Comparison of ENCODE assay signal across 8 cellular contexts in the genomic region with DNA sequence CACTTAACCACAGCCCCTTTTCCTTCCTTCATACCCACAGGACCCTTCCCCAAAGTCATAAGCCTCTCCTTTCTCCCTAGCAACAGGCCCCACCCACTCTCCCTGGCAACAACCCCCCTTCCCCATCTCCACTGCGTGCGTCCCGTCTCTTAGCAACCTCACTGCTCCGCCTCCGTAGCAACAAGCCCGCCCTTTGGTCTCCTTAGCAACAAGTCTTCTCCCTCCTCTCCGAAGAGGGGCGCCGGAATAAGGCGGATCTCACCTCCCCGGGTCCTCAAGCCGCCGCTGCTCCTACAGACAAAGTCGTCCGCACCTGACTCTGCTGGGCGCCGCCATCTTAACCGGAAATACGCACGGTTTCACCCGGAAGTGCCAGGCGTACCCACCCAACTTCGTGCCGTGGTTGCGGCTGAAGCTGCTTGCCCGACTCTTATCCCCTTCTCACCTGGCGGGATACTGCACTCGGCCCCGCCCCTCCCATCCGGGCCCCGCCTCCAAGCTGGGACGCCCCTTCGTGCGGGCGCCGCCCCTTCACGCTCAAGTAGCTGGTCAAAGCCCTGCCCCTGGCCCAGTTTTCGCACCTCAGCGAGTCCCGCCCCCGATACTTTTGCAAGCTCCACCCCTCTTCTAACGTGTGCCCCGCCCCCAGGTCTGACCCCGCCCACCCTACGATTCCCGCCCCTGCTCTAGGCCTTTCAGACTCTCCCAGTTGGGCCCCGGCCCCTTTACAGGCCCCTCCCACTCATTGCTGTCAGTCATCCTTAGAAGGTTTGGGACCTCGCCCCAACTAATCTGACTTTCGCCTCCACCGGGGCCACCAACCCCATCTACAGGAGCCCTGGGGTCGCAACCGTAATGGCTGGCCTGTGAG. TPM values are rescaled to one million over a fixed set of nuclear protein-coding genes. Genes with fewer than 3 reads are reported as not detected.
DNase-seq lines count a peak whose midpoint lies in the region; ATAC-seq and TF ChIP-seq lines count a peak whose summit lies in the region.

A gene with protein sequence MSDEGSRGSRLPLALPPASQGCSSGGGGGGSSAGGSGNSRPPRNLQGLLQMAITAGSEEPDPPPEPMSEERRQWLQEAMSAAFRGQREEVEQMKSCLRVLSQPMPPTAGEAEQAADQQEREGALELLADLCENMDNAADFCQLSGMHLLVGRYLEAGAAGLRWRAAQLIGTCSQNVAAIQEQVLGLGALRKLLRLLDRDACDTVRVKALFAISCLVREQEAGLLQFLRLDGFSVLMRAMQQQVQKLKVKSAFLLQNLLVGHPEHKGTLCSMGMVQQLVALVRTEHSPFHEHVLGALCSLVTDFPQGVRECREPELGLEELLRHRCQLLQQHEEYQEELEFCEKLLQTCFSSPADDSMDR (minus strand): TSS at position 338 of the 871 bp plus-strand sequence. CDS start 502 bp downstream, outside the sequence.

- no peaks in the 10 kb centered on the region for H4K20me1 ChIP-seq in DND-41 (ENCODE audit: insufficient read depth, low read length)

- H3K36me3 ChIP-seq in DND-41 (ENCODE audit: insufficient read depth, low read length) (peaks cover 28% of the 10 kb centered on the region), RWPE2 (ENCODE audit: low read depth) (peaks cover 11% of the 10 kb centered on the region)

- H3K27ac ChIP-seq in DND-41 (ENCODE audit: low read length) (peak within 1 kb of the TSS; percentile 67), RWPE2 (ENCODE audit: poor library complexity, severe bottlenecking) (peak within 1 kb of the TSS; percentile 45)

- peak within 1 kb of the TSS; percentile 97 for H3K27ac Mint-ChIP-seq in activated T-helper 2 cell treated with anti-CD3 and anti-CD28 coated beads, Interferon-gamma antibody, Interleukin-2, Interleukin-4, amounts not matched to agents 10 μg/mL and 5 μg/mL and 100 μg/mL, durations not matched to agents 14 hours and 24 hours and 36 hours
- H3K27ac Mint-ChIP-seq in natural killer cell = peak within 1 kb of the TSS; percentile 98

- peak within 1 kb of the TSS; percentile 84 for H2AFZ ChIP-seq in DND-41 (ENCODE audit: low read depth, low read length)

- no peaks in the 10 kb centered on the region for H3K27me3 ChIP-seq in DND-41 (ENCODE audit: insufficient read depth, low read length, poor library complexity)
- H3K27me3 ChIP-seq in RWPE2 (ENCODE audit: insufficient read depth, poor library complexity, severe bottlenecking) = no peaks in the 10 kb centered on the region

- H3K4me1 ChIP-seq in DND-41 (ENCODE audit: insufficient read depth, low read length) (peaks cover 21% of the 10 kb centered on the region), RWPE2 (ENCODE audit: insufficient read depth, poor library complexity, severe bottlenecking) (peaks cover 6% of the 10 kb centered on the region)

- peaks cover 16% of the 10 kb centered on the region for H3K4me1 Mint-ChIP-seq in activated T-helper 2 cell treated with anti-CD3 and anti-CD28 coated beads, Interferon-gamma antibody, Interleukin-2, Interleukin-4, amounts not matched to agents 10 μg/mL and 5 μg/mL and 100 μg/mL, durations not matched to agents 14 hours and 24 hours and 36 hours (ENCODE audit: low read depth)
- peaks cover 43 to 48% of the 10 kb centered on the region in 2 donors for H3K4me1 Mint-ChIP-seq in natural killer cell

- intact Hi-C loops in activated T-helper 2 cell treated with anti-CD3 and anti-CD28 coated beads, Interferon-gamma antibody, Interleukin-2, Interleukin-4, amounts not matched to agents 10 μg/mL and 5 μg/mL and 100 μg/mL, durations not matched to agents 14 hours and 24 hours and 36 hours (cut with micrococcal nuclease) = loop anchor here (1.0 to 2.0 kb wide), 3 partner anchors 21 to 319 kb away; a partner anchor contains a TSS
- intact Hi-C loops in natural killer cell (cut with micrococcal nuclease) = loop anchor here (1.0 kb wide), 1 partner anchor 21 kb away; a partner anchor contains a TSS

- H3K9me3 Mint-ChIP-seq in activated T-helper 2 cell treated with anti-CD3 and anti-CD28 coated beads, Interferon-gamma antibody, Interleukin-2, Interleukin-4, amounts not matched to agents 10 μg/mL and 5 μg/mL and 100 μg/mL, durations not matched to agents 14 hours and 24 hours and 36 hours = no peaks in the 10 kb centered on the region
- no peaks in the 10 kb centered on the region for H3K9me3 Mint-ChIP-seq in natural killer cell

- peak within 1 kb of the TSS; percentile 75 for H3K4me2 ChIP-seq in DND-41 (ENCODE audit: insufficient read depth, low read length)

- peaks cover 16% of the 10 kb centered on the region for H3K79me2 ChIP-seq in DND-41 (ENCODE audit: insufficient read depth, low read length)

- peak; percentile 16 for TF ChIP-seq CTCF in DND-41 (IDR thresholded peaks at IDR 0.05; ENCODE audit: borderline replicate concordance, extremely low read depth, low read length, poor library complexity, severe bottlenecking)
- no peak for TF ChIP-seq CTCF in RWPE2 (IDR thresholded peaks at IDR 0.05; ENCODE audit: poor library complexity, severe bottlenecking)
- TF ChIP-seq CTCF in natural killer cell (IDR thresholded peaks at IDR 0.05) = no peak

- H3K36me3 Mint-ChIP-seq in activated T-helper 2 cell treated with anti-CD3 and anti-CD28 coated beads, Interferon-gamma antibody, Interleukin-2, Interleukin-4, amounts not matched to agents 10 μg/mL and 5 μg/mL and 100 μg/mL, durations not matched to agents 14 hours and 24 hours and 36 hours (ENCODE audit: low read depth) = peaks cover 18% of the 10 kb centered on the region
- no peaks in the 10 kb centered on the region for H3K36me3 Mint-ChIP-seq in natural killer cell

- H3K27me3 Mint-ChIP-seq in activated T-helper 2 cell treated with anti-CD3 and anti-CD28 coated beads, Interferon-gamma antibody, Interleukin-2, Interleukin-4, amounts not matched to agents 10 μg/mL and 5 μg/mL and 100 μg/mL, durations not matched to agents 14 hours and 24 hours and 36 hours (ENCODE audit: low read depth) = peaks cover 3% of the 10 kb centered on the region
- H3K27me3 Mint-ChIP-seq in natural killer cell (ENCODE audit: low read depth in 2 of 2) = peaks cover 0 to 7% of the 10 kb centered on the region in 2 donors

- H3K9me3 ChIP-seq in DND-41 (ENCODE audit: insufficient read depth, low read length, severe bottlenecking) (no peaks in the 10 kb centered on the region), RWPE2 (ENCODE audit: severe bottlenecking) (no peaks in the 10 kb centered on the region)

- peak; percentile 94 for DNase-seq in DND-41
- DNase-seq in GOT3 (lab: John Stamatoyannopoulos, UW) = peak; percentile 47
- DNase-seq in LoVo (ENCODE audit: low spot score) = peak; percentile 96
- DNase-seq in RWPE2 (ENCODE audit: low spot score) = peak; percentile 97
- peak; percentile 96 for DNase-seq in activated T-helper 2 cell treated with anti-CD3 and anti-CD28 coated beads, Interferon-gamma antibody, Interleukin-2, Interleukin-4, amounts not matched to agents 10 μg/mL and 5 μg/mL and 100 μg/mL, durations not matched to agents 14 hours and 24 hours and 36 hours (ENCODE audit: low spot score)
- DNase-seq in fibroblast of peridontal ligament (ENCODE audit: extremely low read depth) = peak; percentile 90
- DNase-seq in natural killer cell = peak; percentile 95
- peak; percentile 92 for DNase-seq in stimulated activated naive CD4-positive, alpha-beta T cell treated with Interleukin-2 at 50 U/mL for 16 hours (lab: John Stamatoyannopoulos, UW)

- ATAC-seq in DND-41 (ENCODE audit: insufficient read depth, low read depth) = peak; percentile 91
- ATAC-seq in RWPE2 (ENCODE audit: low read depth) = peak; percentile 92
- peak; percentile 81 to 88 (median 82) for ATAC-seq in natural killer cell

- peak within 1 kb of the TSS; percentile 52 for H3K9ac ChIP-seq in DND-41 (ENCODE audit: low read depth, low read length)

- H3K4me3 ChIP-seq in DND-41 (ENCODE audit: low read depth in 1 of 2, low read length in 2 of 2) (peak within 1 kb of the TSS; percentile 40 to 73; a peak in 3 of 4 replicates), RWPE2 (ENCODE audit: severe bottlenecking) (peak within 1 kb of the TSS; percentile 67)

- H3K4me3 Mint-ChIP-seq in activated T-helper 2 cell treated with anti-CD3 and anti-CD28 coated beads, Interferon-gamma antibody, Interleukin-2, Interleukin-4, amounts not matched to agents 10 μg/mL and 5 μg/mL and 100 μg/mL, durations not matched to agents 14 hours and 24 hours and 36 hours (ENCODE audit: low read depth) = peak within 1 kb of the TSS; percentile 100
- peak within 1 kb of the TSS; percentile 100 for H3K4me3 Mint-ChIP-seq in natural killer cell

RNA-seq across cellular contexts. Expression of the gene that starts here (rescaled TPM):
- 59.0 and 59.3 TPM in 2 replicates for total RNA-seq in activated T-helper 2 cell treated with anti-CD3 and anti-CD28 coated beads, Interferon-gamma antibody, Interleukin-2, Interleukin-4, amounts not matched to agents 10 μg/mL and 5 μg/mL and 100 μg/mL, durations not matched to agents 14 hours and 24 hours and 36 hours
- 10 to 100 TPM; 17.1 to 19.5 (median 18.5) TPM for total RNA-seq in natural killer cell

Comparison
In these comparisons a context has a peak if more than half of its experiments do, and no peak if none do; other contexts are left out.
1. Peak in every context shown above with its lines: DNase-seq, ATAC-seq, H3K4me3 ChIP-seq and H3K27ac ChIP-seq.
2. DNase-seq: peak in every context shown above with its lines; median percentile 97 in RWPE2; 96 in LoVo; 96 in activated T-helper 2 cell treated with anti-CD3 and anti-CD28 coated beads, Interferon-gamma antibody, Interleukin-2, Interleukin-4, amounts not matched to agents 10 μg/mL and 5 μg/mL and 100 μg/mL, durations not matched to agents 14 hours and 24 hours and 36 hours; 95 in natural killer cell; 94 in DND-41; 92 in stimulated activated naive CD4-positive, alpha-beta T cell treated with Interleukin-2 at 50 U/mL for 16 hours; 90 in fibroblast of peridontal ligament; 47 in GOT3.